27 cellular contexts compared by ENCODE assay signal in genomic region chr11:105393326-105393725, GRCh38.
"Had no signal": no experiment of that assay in that cellular context is flagged by ENCODE, and none has a peak within 500 bp of the region (broad histone marks: within the 10 kb centered on the region; RNA-seq: fewer than 3 reads in every experiment).

No MANE protein-coding gene starts in this region.

- DNase-seq: islet precursor cell; left ventricle myocardium inferior; midbrain; mucosa of descending colon; naive thymus-derived CD4-positive, alpha-beta T cell; nucleus accumbens; pancreas; posterior cingulate gyrus; retina; right cardiac atrium; spleen; stimulated activated CD4-positive, alpha-beta T cell treated with anti-CD3 and anti-CD28 coated beads, Interleukin-2, amount 100 ng/mL, for 48 hours; stimulated activated CD4-positive, alpha-beta T cell treated with anti-CD3 and anti-CD28 coated beads, Interleukin-4, amount 100 ng/mL, for 4 hours; stimulated activated CD8-positive, alpha-beta memory T cell treated with anti-CD3 and anti-CD28 coated beads, Interleukin-4, amount 100 ng/mL, for 48 hours; stimulated activated naive CD4-positive, alpha-beta T cell treated with Interleukin-2 at 50 U/mL for 16 hours; stimulated activated naive CD8-positive, alpha-beta T cell treated with anti-CD3 and anti-CD28 coated beads, Interleukin-15, amount 100 ng/mL, for 72 hours; substantia nigra; uterus had no signal

- H3K4me2 ChIP-seq: hepatocyte had no signal

- H3K9me3 Mint-ChIP-seq: naive thymus-derived CD4-positive, alpha-beta T cell; natural killer cell treated with Interleukin-12 subunit alpha and Interleukin-12 subunit beta and Interleukin-15 and Interleukin-18, amount 100 ng/mL, for 72 hours; stimulated activated memory B cell treated with anti-CD40 and anti-IgM and Interleukin-4, amounts not matched to agents 10 μg/mL and 1 μg/mL and 100 μg/mL, for 72 hours; stimulated activated naive CD8-positive, alpha-beta T cell treated with anti-CD3 and anti-CD28 coated beads, Interleukin-15, amount 100 ng/mL, for 72 hours; type B pancreatic cell had no signal

- H3K27ac ChIP-seq: hepatocyte, left ventricle myocardium inferior, pancreas, prostate gland, skin epidermis, spleen, tibial nerve, uterus had no signal

- H3K27me3 Mint-ChIP-seq: naive thymus-derived CD4-positive, alpha-beta T cell; natural killer cell treated with Interleukin-12 subunit alpha and Interleukin-12 subunit beta and Interleukin-15 and Interleukin-18, amount 100 ng/mL, for 72 hours; stimulated activated memory B cell treated with anti-CD40 and anti-IgM and Interleukin-4, amounts not matched to agents 10 μg/mL and 1 μg/mL and 100 μg/mL, for 72 hours; stimulated activated naive CD8-positive, alpha-beta T cell treated with anti-CD3 and anti-CD28 coated beads, Interleukin-15, amount 100 ng/mL, for 72 hours; type B pancreatic cell had no signal

- ATAC-seq: mucosa of descending colon; naive thymus-derived CD4-positive, alpha-beta T cell; natural killer cell treated with Interleukin-12 subunit alpha and Interleukin-12 subunit beta and Interleukin-15 and Interleukin-18, amount 100 ng/mL, for 72 hours; pancreas; right cardiac atrium; sciatic nerve; stimulated activated memory B cell treated with anti-CD40 and anti-IgM and Interleukin-4, amounts not matched to agents 10 μg/mL and 1 μg/mL and 100 μg/mL, for 72 hours; stimulated activated naive CD8-positive, alpha-beta T cell treated with anti-CD3 and anti-CD28 coated beads, Interleukin-15, amount 100 ng/mL, for 72 hours had no signal

- H3K36me3 ChIP-seq: left ventricle myocardium inferior, pancreas, prostate gland, spleen, tibial nerve, uterus had no signal

- H3K4me3 Mint-ChIP-seq: naive thymus-derived CD4-positive, alpha-beta T cell; natural killer cell treated with Interleukin-12 subunit alpha and Interleukin-12 subunit beta and Interleukin-15 and Interleukin-18, amount 100 ng/mL, for 72 hours; stimulated activated memory B cell treated with anti-CD40 and anti-IgM and Interleukin-4, amounts not matched to agents 10 μg/mL and 1 μg/mL and 100 μg/mL, for 72 hours; stimulated activated naive CD8-positive, alpha-beta T cell treated with anti-CD3 and anti-CD28 coated beads, Interleukin-15, amount 100 ng/mL, for 72 hours; type B pancreatic cell had no signal

- H3K4me3 ChIP-seq: hepatocyte, left ventricle myocardium inferior, lung, mucosa of descending colon, pancreas, prostate gland, skin epidermis, spleen, tibial nerve, uterus had no signal

- H3K27ac Mint-ChIP-seq: naive thymus-derived CD4-positive, alpha-beta T cell; natural killer cell treated with Interleukin-12 subunit alpha and Interleukin-12 subunit beta and Interleukin-15 and Interleukin-18, amount 100 ng/mL, for 72 hours; stimulated activated memory B cell treated with anti-CD40 and anti-IgM and Interleukin-4, amounts not matched to agents 10 μg/mL and 1 μg/mL and 100 μg/mL, for 72 hours; stimulated activated naive CD8-positive, alpha-beta T cell treated with anti-CD3 and anti-CD28 coated beads, Interleukin-15, amount 100 ng/mL, for 72 hours; type B pancreatic cell had no signal

- H3K27me3 ChIP-seq: hepatocyte, pancreas, spleen, tibial nerve, uterus had no signal

- H3K79me2 ChIP-seq: hepatocyte had no signal

- H3K36me3 Mint-ChIP-seq: naive thymus-derived CD4-positive, alpha-beta T cell; natural killer cell treated with Interleukin-12 subunit alpha and Interleukin-12 subunit beta and Interleukin-15 and Interleukin-18, amount 100 ng/mL, for 72 hours; stimulated activated memory B cell treated with anti-CD40 and anti-IgM and Interleukin-4, amounts not matched to agents 10 μg/mL and 1 μg/mL and 100 μg/mL, for 72 hours; type B pancreatic cell had no signal

- H3K4me1 ChIP-seq: left ventricle myocardium inferior, pancreas, prostate gland, spleen, tibial nerve, uterus had no signal

- H3K4me1 Mint-ChIP-seq: naive thymus-derived CD4-positive, alpha-beta T cell; stimulated activated memory B cell treated with anti-CD40 and anti-IgM and Interleukin-4, amounts not matched to agents 10 μg/mL and 1 μg/mL and 100 μg/mL, for 72 hours; stimulated activated naive CD8-positive, alpha-beta T cell treated with anti-CD3 and anti-CD28 coated beads, Interleukin-15, amount 100 ng/mL, for 72 hours had no signal
